ENCODE assay signal across 1 cellular context in the genomic region with DNA sequence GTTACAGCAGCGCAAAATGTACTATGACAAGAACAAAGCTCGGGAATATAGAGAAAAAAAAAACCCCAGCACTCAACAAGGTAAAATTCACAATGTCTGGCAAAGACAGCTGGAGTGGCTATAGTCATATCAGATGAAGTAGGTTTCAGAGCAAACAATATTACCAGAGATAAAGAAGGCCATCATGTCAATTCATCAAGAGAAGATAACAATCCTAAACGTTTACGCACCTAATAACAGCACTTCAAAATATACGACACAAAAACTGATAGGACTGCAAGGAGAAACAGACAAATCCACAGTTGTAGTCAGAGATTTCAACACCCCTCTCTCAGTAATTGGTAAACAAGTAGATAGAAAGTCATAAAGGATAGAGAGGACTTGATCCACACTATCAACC.
TF ChIP-seq lines count a peak whose summit lies in the region.

No MANE protein-coding gene starts in this region.

TF ChIP-seq in SK-N-SH, 30 proteins besides CTCF, POLR2A, EP300 and RAD21 (continued from another document):
- TF ChIP-seq ZBTB33 (IDR thresholded peaks at IDR 0.05; ENCODE audit: borderline replicate concordance, low read depth) (no peak), EZH2phosphoT487 (IDR thresholded peaks at IDR 0.05; ENCODE audit: borderline replicate concordance, low read depth) (no peak)
